In the genomic region with DNA sequence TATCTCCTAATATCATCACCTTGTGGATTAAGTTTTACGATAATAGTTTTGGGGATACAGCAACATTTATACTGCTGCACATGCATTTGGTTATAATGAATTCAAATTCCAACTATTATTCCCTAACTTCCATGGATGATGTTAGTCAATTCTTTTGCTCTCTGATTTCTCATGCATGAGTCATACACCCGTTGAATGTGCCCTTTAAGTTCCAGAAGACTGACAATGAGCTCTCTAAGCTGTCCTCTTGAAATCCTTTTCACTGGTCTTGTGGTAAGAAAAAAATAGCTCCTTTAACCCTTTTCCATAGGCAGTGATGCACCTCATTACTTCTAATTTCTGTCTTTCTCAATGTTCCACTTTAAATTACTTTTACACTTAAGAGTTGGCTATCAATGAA, we compare ENCODE assay signal across 9 cellular contexts.
"Had no signal": no experiment of that assay in that cellular context is flagged by ENCODE, and none has a peak within 500 bp of the region (broad histone marks: within the 10 kb centered on the region; RNA-seq: fewer than 3 reads in every experiment).

No MANE protein-coding gene starts in this region.

- DNase-seq: activated CD4-positive, alpha-beta memory T cell treated with anti-CD3 and anti-CD28 coated beads for 36 hours; activated CD4-positive, alpha-beta T cell treated with anti-CD3 and anti-CD28 coated beads for 1 hour; activated naive CD8-positive, alpha-beta T cell treated with anti-CD3 and anti-CD28 coated beads, Interleukin-2, amount 10 ng/mL, durations not matched to agents 7 days and 5 days; activated T-cell treated with anti-CD3 and anti-CD28 coated beads, Interleukin-2, amount 50 U/mL, for 48 hours; anterior cingulate cortex; left ventricle myocardium inferior; transverse colon had no signal

- H3K4me3 ChIP-seq: cardiac muscle cell, left ventricle myocardium inferior, smooth muscle cell, transverse colon had no signal
